Comparison of ENCODE assay signal across 1 cellular context in genomic region chr1:227542153-227543120, GRCh38.
TF ChIP-seq lines count a peak whose summit lies in the region.

No MANE protein-coding gene starts in this region.

TF ChIP-seq in HepG2, 621 proteins besides CTCF, POLR2A, EP300 and RAD21 (continued from another document and continues in another):
- TF ChIP-seq PAXIP1 (CRISPR knock-in tag; conservative IDR thresholded peaks at IDR 0.05) (peak; percentile 29; the same call in 1 of the 2 replicates), POGK (CRISPR knock-in tag; conservative IDR thresholded peaks at IDR 0.05) (peak; percentile 73; the same call in 1 of the 2 replicates), TFDP2 (CRISPR knock-in tag; IDR thresholded peaks at IDR 0.05) (peak; percentile 57), POLR2G (IDR thresholded peaks at IDR 0.05; ENCODE audit: low read depth, low read length) (peak; percentile 49; the same call in 1 of the 2 replicates), BHLHE40 (IDR thresholded peaks at IDR 0.05; ENCODE audit: low read length) (no peak), SOX13 (IDR thresholded peaks at IDR 0.05) (no peak), SOX13 (CRISPR knock-in tag; conservative IDR thresholded peaks at IDR 0.05 in 1 of 2, IDR thresholded peaks at IDR 0.05 in 1 of 2) (peak in 1 of 2 experiments; percentile 16; a peak in 1 of 4 replicates), SCMH1 (CRISPR knock-in tag; IDR thresholded peaks at IDR 0.05; ENCODE audit: borderline replicate concordance) (no peak), JDP2 (CRISPR knock-in tag; IDR thresholded peaks at IDR 0.05; ENCODE audit: borderline replicate concordance) (no peak), TBX2 (CRISPR knock-in tag; IDR thresholded peaks at IDR 0.05; ENCODE audit: borderline replicate concordance) (peak; percentile 33; the same call in 1 of the 2 replicates), HDAC1 (CRISPR knock-in tag; IDR thresholded peaks at IDR 0.05) (peak; percentile 42; the same call in 1 of the 2 replicates), ZNF318 (CRISPR knock-in tag; IDR thresholded peaks at IDR 0.05) (no peak), GFI1 (CRISPR knock-in tag; IDR thresholded peaks at IDR 0.05; ENCODE audit: borderline replicate concordance) (peak; percentile 62; the same call in 1 of the 2 replicates), PREB (CRISPR knock-in tag; IDR thresholded peaks at IDR 0.05) (no peak), SAP130 (CRISPR knock-in tag; IDR thresholded peaks at IDR 0.05; ENCODE audit: low read depth) (peak; percentile 74), TEAD3 (CRISPR knock-in tag; optimal IDR thresholded peaks at IDR 0.05; ENCODE audit: borderline replicate concordance) (peak; percentile 45), CBX1 (IDR thresholded peaks at IDR 0.05; ENCODE audit: low read depth) (peak; percentile 22), KDM4B (CRISPR knock-in tag; IDR thresholded peaks at IDR 0.05) (peak; percentile 39; the same call in 1 of the 2 replicates), UBTF (CRISPR knock-in tag; IDR thresholded peaks at IDR 0.05) (peak; percentile 68; the same call in 1 of the 2 replicates), MEIS2 (CRISPR knock-in tag; IDR thresholded peaks at IDR 0.05) (peak; percentile 70), KDM2A (CRISPR knock-in tag; IDR thresholded peaks at IDR 0.05; ENCODE audit: borderline replicate concordance, low read depth) (peak; percentile 72; the same call in 1 of the 2 replicates), ARID5B (CRISPR knock-in tag; IDR thresholded peaks at IDR 0.05) (peak; percentile 37; the same call in 1 of the 2 replicates), FOXK1 (CRISPR knock-in tag; IDR thresholded peaks at IDR 0.05; ENCODE audit: borderline replicate concordance, low read depth) (peak; percentile 58; the same call in 1 of the 2 replicates), NR0B2 (CRISPR knock-in tag; IDR thresholded peaks at IDR 0.05) (peak; percentile 29; the same call in 1 of the 2 replicates), MAX (IDR thresholded peaks at IDR 0.05) (peak; percentile 87), ZFX (CRISPR knock-in tag; IDR thresholded peaks at IDR 0.05; ENCODE audit: low read depth) (peak; percentile 83), MXD3 (CRISPR knock-in tag; IDR thresholded peaks at IDR 0.05) (0 out of 2 replicates have a peak, but pooled peaks have one; percentile 25), ZNF160 (CRISPR knock-in tag; IDR thresholded peaks at IDR 0.05) (peak; percentile 65; the same call in 1 of the 2 replicates), CHCHD3 (CRISPR knock-in tag; IDR thresholded peaks at IDR 0.05) (no peak)
